ENCODE assay signal across 25 cellular contexts in the genomic region with DNA sequence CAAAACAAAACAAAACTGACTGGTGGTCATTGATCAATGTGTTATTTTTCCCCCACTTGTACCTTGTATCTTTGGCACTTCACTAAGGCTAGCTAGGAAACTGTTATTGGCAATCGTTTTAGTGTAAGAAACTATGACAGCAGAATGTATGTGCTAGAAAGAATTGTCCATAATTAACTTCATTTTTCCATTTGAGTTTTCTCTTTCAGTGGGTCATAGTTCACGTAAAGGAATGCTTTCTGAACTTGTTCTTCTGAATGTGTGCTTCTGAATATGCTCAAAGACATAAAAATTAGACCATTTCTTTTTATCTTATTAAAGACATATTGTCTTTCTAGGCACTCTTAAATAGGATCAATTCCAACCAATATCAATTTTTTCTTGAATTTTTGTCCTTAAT.
DNase-seq lines count a peak whose midpoint lies in the region; ATAC-seq, FAIRE-seq and TF ChIP-seq lines count a peak whose summit lies in the region.
"Had no signal": no experiment of that assay in that cellular context is flagged by ENCODE, and none has a peak within 500 bp of the region (broad histone marks: within the 10 kb centered on the region; RNA-seq: fewer than 3 reads in every experiment).

No MANE protein-coding gene starts in this region.

- RAD21 ChIA-PET in GM12878 (lab: Charles Lee; ENCODE audit: unreplicated experiment): no interaction called here

- FAIRE-seq in HepG2 (lab: Jason Lieb, UNC) (no peak), GM12878 (lab: Jason Lieb, UNC) (no peak)
- FAIRE-seq: A549, G401.6, GM12891, GM19239 had no signal

- H4K20me1 ChIP-seq in HepG2 (ENCODE audit: insufficient read depth, low read length) (no peaks in the 10 kb centered on the region), GM12878 (ENCODE audit: control insufficient read depth, insufficient read depth) (no peaks in the 10 kb centered on the region)
- H4K20me1 ChIP-seq: BLaER1 treated with 17β-estradiol and CSF1 and Interleukin-3, amounts not matched to agents 10 nM and 100 nM had no signal

- DNase-seq in HepG2 (ENCODE audit: low spot score) (no peak), GM12878 (ENCODE audit: low read depth, low spot score) (no peak), right lobe of liver (no peak), EL (no peak), brain microvascular endothelial cell (no peak)
- DNase-seq in central memory CD4-positive, alpha-beta T cell: no peak
- DNase-seq: AML-193; Caco-2; Calu3; CD4-positive, alpha-beta T cell; CD8-positive, alpha-beta T cell; DMS 273 treated with DMSO at 0.1 percent for 48 hours; DMS153; DMS53; DMS79; DND-41; GF-D8 had no signal

- H3K79me2 ChIP-seq in HepG2 (ENCODE audit: insufficient read depth, low read length) (no peaks in the 10 kb centered on the region), GM12878 (ENCODE audit: control insufficient read depth, insufficient read depth, low read length) (no peaks in the 10 kb centered on the region)

- H3K9me3 ChIP-seq in liver (ENCODE audit: control insufficient read depth in 4 of 4, low read length in 3 of 4): no peaks in the 10 kb centered on the region
- no peaks in the 10 kb centered on the region for H3K9me3 ChIP-seq in HepG2 (ENCODE audit: low read length)
- H3K9me3 ChIP-seq in GM12878 (replicated peaks; ENCODE audit: control insufficient read depth, insufficient read depth, low read length): no peaks in the 10 kb centered on the region; the same call in 2 of the 3 replicates
- no peaks in the 10 kb centered on the region for H3K9me3 ChIP-seq in right lobe of liver
- H3K9me3 ChIP-seq: A549; BLaER1 treated with 17β-estradiol and CSF1 and Interleukin-3, amounts not matched to agents 10 nM and 100 nM; Caco-2 had no signal

- POLR2A ChIA-PET in HepG2 (lab: Yijun Ruan, JAX) (no interaction called here), GM12878 (lab: Charles Lee) (no interaction called here)

- H3K27me3 ChIP-seq in liver (ENCODE audit: control insufficient read depth in 4 of 4, insufficient read depth in 4 of 4, low read length in 3 of 4) (no peaks in the 10 kb centered on the region), HepG2 (ENCODE audit: control insufficient read depth in 1 of 2, insufficient read depth in 2 of 2, low read length in 2 of 2) (no peaks in the 10 kb centered on the region), GM12878 (replicated peaks in 1 of 2; ENCODE audit: control insufficient read depth in 2 of 2, insufficient read depth in 2 of 2, low read length in 1 of 2) (no peaks in the 10 kb centered on the region), right lobe of liver (no peaks in the 10 kb centered on the region), brain microvascular endothelial cell (replicated peaks) (no peaks in the 10 kb centered on the region)
- H3K27me3 ChIP-seq: BLaER1 treated with 17β-estradiol and CSF1 and Interleukin-3, amounts not matched to agents 10 nM and 100 nM had no signal

- CTCF ChIA-PET in HepG2 (lab: Yijun Ruan, JAX; ENCODE audit: low intra/inter-chr PET ratio, low total read pairs) (no interaction called here), GM12878 (lab: Yijun Ruan, JAX) (interaction anchor here (0.6 kb wide), 1 partner anchor 710 kb away, joined by 3 read pairs; no protein-coding TSS in a partner anchor)

- WGBS in liver: 48% methylated on average over 2 of the region's 2 CpGs
- 2% methylated on average over 2 of the region's 2 CpGs for WGBS in HepG2 (ENCODE audit: low lambda C conversion rate)
- WGBS in GM12878 (ENCODE audit: insufficient coverage, insufficient replicate concordance, low lambda C conversion rate, missing lambda C conversion rate): 11% methylated on average over 2 of the region's 2 CpGs
- 22% methylated on average over 2 of the region's 2 CpGs for WGBS in right lobe of liver (ENCODE audit: insufficient coverage, low coverage, low lambda C conversion rate, missing lambda C conversion rate)

- in situ Hi-C loops in HepG2 (cut with HindIII; ENCODE audit: extremely low pct_ligation_motif_present, low pct_unique_long_range_greater_than_20kb): no loop called here
- in situ Hi-C loops in GM12878 (cut with MboI): no loop called here
- in situ Hi-C loops in brain microvascular endothelial cell (cut with HindIII; ENCODE audit: low pct_ligation_motif_present, low sequenced_read_pairs): no loop called here

- TF ChIP-seq CTCF in liver (IDR thresholded peaks at IDR 0.05; ENCODE audit: low read depth, low read length, missing input control) (no peak), HepG2 (CRISPR knock-in tag; IDR thresholded peaks at IDR 0.05) (no peak), GM12878 (IDR thresholded peaks at IDR 0.05 in 2 of 3, conservative IDR thresholded peaks at IDR 0.05 in 1 of 3; ENCODE audit: control insufficient read depth in 2 of 3, extremely low read depth in 1 of 3, insufficient read depth in 1 of 3, low read depth in 3 of 3, low read length in 3 of 3) (no peak), right lobe of liver (IDR thresholded peaks at IDR 0.05) (no peak), brain microvascular endothelial cell (IDR thresholded peaks at IDR 0.05; ENCODE audit: low read depth, low read length, missing control alignments) (no peak)

- TF ChIP-seq EP300 in HepG2 (IDR thresholded peaks at IDR 0.05; ENCODE audit: low read depth in 2 of 2, low read length in 2 of 2): no peak
- no peak for TF ChIP-seq EP300 in HepG2 (CRISPR knock-in tag; IDR thresholded peaks at IDR 0.05; ENCODE audit: borderline replicate concordance)
- TF ChIP-seq EP300 in GM12878 (IDR thresholded peaks at IDR 0.05; ENCODE audit: borderline replicate concordance in 1 of 2, control insufficient read depth in 1 of 2, low read depth in 2 of 2, low read length in 2 of 2): no peak

- peak overlapping the region in 2 of 3 donors; percentile 20 to 52 for H3K4me3 ChIP-seq in liver (ENCODE audit: low read depth in 1 of 3, low read length in 3 of 3)
- no peak overlapping the region for H3K4me3 ChIP-seq in HepG2 (replicated peaks in 1 of 3; ENCODE audit: insufficient read depth in 1 of 3, low read depth in 2 of 3, low read length in 3 of 3)
- no peak overlapping the region for H3K4me3 ChIP-seq in GM12878
- peak overlapping the region in 2 of 3 donors; percentile 0 to 5 for H3K4me3 ChIP-seq in right lobe of liver
- no peak overlapping the region for H3K4me3 ChIP-seq in brain microvascular endothelial cell (ENCODE audit: low read depth, low read length)
- H3K4me3 ChIP-seq: A549; BLaER1 treated with 17β-estradiol and CSF1 and Interleukin-3, amounts not matched to agents 10 nM and 100 nM had no signal

- H3K4me1 ChIP-seq in liver (ENCODE audit: control insufficient read depth in 4 of 4, insufficient read depth in 4 of 4, low read length in 3 of 4) (no peaks in the 10 kb centered on the region), HepG2 (ENCODE audit: insufficient read depth, low read length) (no peaks in the 10 kb centered on the region), GM12878 (ENCODE audit: control insufficient read depth, insufficient read depth, low read length) (no peaks in the 10 kb centered on the region), right lobe of liver (no peaks in the 10 kb centered on the region)
- H3K4me1 ChIP-seq: A549; BLaER1 treated with 17β-estradiol and CSF1 and Interleukin-3, amounts not matched to agents 10 nM and 100 nM; Caco-2 had no signal

- H3K36me3 ChIP-seq in liver (ENCODE audit: control insufficient read depth in 4 of 4, insufficient read depth in 3 of 4, low read depth in 1 of 4, low read length in 3 of 4): no peaks in the 10 kb centered on the region
- H3K36me3 ChIP-seq in HepG2 (replicated peaks in 1 of 2; ENCODE audit: control insufficient read depth in 1 of 2, insufficient read depth in 2 of 2, low read length in 2 of 2): no peaks in the 10 kb centered on the region
- no peaks in the 10 kb centered on the region for H3K36me3 ChIP-seq in GM12878 (ENCODE audit: control insufficient read depth in 2 of 2, insufficient read depth in 2 of 2, low read length in 1 of 2)
- H3K36me3 ChIP-seq in right lobe of liver: no peaks in the 10 kb centered on the region
- no peaks in the 10 kb centered on the region for H3K36me3 ChIP-seq in brain microvascular endothelial cell (replicated peaks)
- H3K36me3 ChIP-seq: BLaER1 treated with 17β-estradiol and CSF1 and Interleukin-3, amounts not matched to agents 10 nM and 100 nM had no signal

- H3K27ac ChIP-seq in liver (ENCODE audit: low read depth in 1 of 2, low read length in 2 of 2) (peak overlapping the region in 1 of 2 donors; percentile 33), HepG2 (ENCODE audit: extremely low read length, insufficient read depth, low read length) (no peak overlapping the region), GM12878 (ENCODE audit: control insufficient read depth, insufficient read depth) (no peak overlapping the region), right lobe of liver (no peak overlapping the region), brain microvascular endothelial cell (no peak overlapping the region)
- H3K27ac ChIP-seq: A549; BLaER1 treated with 17β-estradiol and CSF1 and Interleukin-3, amounts not matched to agents 10 nM and 100 nM; C4-2B had no signal

- H2AFZ ChIP-seq in HepG2 (ENCODE audit: low read length) (no peak overlapping the region), GM12878 (ENCODE audit: control insufficient read depth, low read depth, low read length) (peak overlapping the region; percentile 41)

- no peak for ATAC-seq in HepG2
- peak; percentile 13 for ATAC-seq in GM18867 (IDR thresholded peaks at IDR 0.05; ENCODE audit: unreplicated experiment)
- ATAC-seq in GM12878: no peak
- peak in 2 of 4 donors; percentile 48 to 55 for ATAC-seq in right lobe of liver
- ATAC-seq: A549; CD8-positive, alpha-beta T cell had no signal

- TF ChIP-seq RAD21 in liver (IDR thresholded peaks at IDR 0.05) (no peak), HepG2 (CRISPR knock-in tag; IDR thresholded peaks at IDR 0.05) (no peak), GM12878 (IDR thresholded peaks at IDR 0.05; ENCODE audit: insufficient read depth, low read depth, low read length) (no peak)

- TF ChIP-seq POLR2A in HepG2 (IDR thresholded peaks at IDR 0.05; ENCODE audit: insufficient read depth in 1 of 2, low read depth in 2 of 2, low read length in 2 of 2) (no peak), GM12878 (IDR thresholded peaks at IDR 0.05; ENCODE audit: low read depth, low read length) (no peak), right lobe of liver (IDR thresholded peaks at IDR 0.05) (no peak)

- H3K4me2 ChIP-seq in HepG2 (ENCODE audit: low read depth, low read length) (no peak overlapping the region), GM12878 (ENCODE audit: control insufficient read depth, insufficient read depth) (peak overlapping the region; percentile 30; the same call in 1 of the 2 replicates)
- H3K4me2 ChIP-seq: A549; BLaER1 treated with 17β-estradiol and CSF1 and Interleukin-3, amounts not matched to agents 10 nM and 100 nM had no signal

- SMC1A ChIA-PET in GM12878 (lab: Charles Lee; ENCODE audit: uncharacterized antibody, unreplicated experiment): no interaction called here

- H3K9ac ChIP-seq in liver (ENCODE audit: low read depth in 1 of 2, low read length in 2 of 2): peak overlapping the region in 1 of 2 donors; percentile 54
- no peak overlapping the region for H3K9ac ChIP-seq in HepG2 (ENCODE audit: insufficient read depth, low read depth, low read length)
- no peak overlapping the region for H3K9ac ChIP-seq in GM12878 (ENCODE audit: control insufficient read depth, insufficient read depth, low read length)
- H3K9ac ChIP-seq: BLaER1 treated with 17β-estradiol and CSF1 and Interleukin-3, amounts not matched to agents 10 nM and 100 nM had no signal

- intact Hi-C loops in HepG2 (cut with micrococcal nuclease; ENCODE audit: unreplicated experiment) (no loop called here), GM12878 (cut with micrococcal nuclease; ENCODE audit: unreplicated experiment) (no loop called here), right lobe of liver (cut with DNase I) (no loop called here)

- BruUV-seq in HepG2 (replicated peaks; lab: Mats Ljungman, UMichigan) (no TSS peak), GM12878 (replicated peaks; lab: Mats Ljungman, UMichigan) (no TSS peak)

Comparison
In these comparisons a context has a peak if more than half of its experiments do, and no peak if none do; other contexts are left out.
1. H3K4me3 ChIP-seq: peak in liver (2 of 3) and right lobe of liver (2 of 3); none in HepG2 (0 of 3), GM12878 (single experiment) and brain microvascular endothelial cell (single experiment).